26 cellular contexts compared by ENCODE assay signal in genomic region chr9:32875242-32875641, GRCh38.
"Had no signal": no experiment of that assay in that cellular context is flagged by ENCODE, and none has a peak within 500 bp of the region (broad histone marks: within the 10 kb centered on the region; RNA-seq: fewer than 3 reads in every experiment).

No MANE protein-coding gene starts in this region.

- ATAC-seq: activated CD8-positive, alpha-beta T cell treated with anti-CD3 and anti-CD28 coated beads for 36 hours; activated naive CD8-positive, alpha-beta T cell treated with anti-CD3 and anti-CD28 coated beads, Interleukin-2, amount 50 U/mL, for 24 hours; gastroesophageal sphincter; right cardiac atrium had no signal

- H3K27me3 Mint-ChIP-seq: activated T-cell treated with anti-CD3 and anti-CD28 coated beads, Interleukin-2, amount 50 U/mL, for 24 hours; memory B cell; stimulated activated naive CD8-positive, alpha-beta T cell treated with anti-CD3 and anti-CD28 coated beads, Interleukin-15, Interleukin-2, amounts not matched to agents 100 ng/mL and 50 ng/mL, for 24 hours had no signal

- H3K36me3 ChIP-seq: gastroesophageal sphincter, heart left ventricle, left ventricle myocardium inferior, neural progenitor cell, prostate gland, tibial nerve, vagina had no signal

- H3K9me3 Mint-ChIP-seq: activated CD8-positive, alpha-beta T cell treated with anti-CD3 and anti-CD28 coated beads for 36 hours; activated naive CD4-positive, alpha-beta T cell treated with anti-CD3 and anti-CD28 coated beads, Interleukin-2, amount 10 ng/mL, durations not matched to agents 7 days and 5 days; activated naive CD8-positive, alpha-beta T cell treated with anti-CD3 and anti-CD28 coated beads, Interleukin-2, amount 50 U/mL, for 24 hours; activated T-cell treated with anti-CD3 and anti-CD28 coated beads, Interleukin-2, amount 50 U/mL, for 24 hours; brain; immature natural killer cell; memory B cell; neural progenitor cell; stimulated activated naive CD8-positive, alpha-beta T cell treated with anti-CD3 and anti-CD28 coated beads, Interleukin-15, Interleukin-2, amounts not matched to agents 100 ng/mL and 50 ng/mL, for 24 hours had no signal

- DNase-seq: activated CD4-positive, alpha-beta T cell treated with anti-CD3 and anti-CD28 coated beads for 48 hours; activated CD4-positive, CD25-positive, alpha-beta regulatory T cell; activated CD8-positive, alpha-beta T cell treated with anti-CD3 and anti-CD28 coated beads for 36 hours; activated effector memory CD4-positive, alpha-beta T cell treated with Interleukin-2 at 50 U/mL for 16 hours; activated naive CD4-positive, alpha-beta T cell treated with anti-CD3 and anti-CD28 coated beads, Interleukin-2, amount 10 ng/mL, durations not matched to agents 7 days and 5 days; activated naive CD8-positive, alpha-beta T cell treated with anti-CD3 and anti-CD28 coated beads, Interleukin-2, amount 50 U/mL, for 24 hours; activated T-cell treated with anti-CD3 and anti-CD28 coated beads, Interleukin-2, amount 50 U/mL, for 24 hours; anterior cingulate cortex; heart left ventricle; immature natural killer cell; kidney glomerular epithelial cell; left ventricle myocardium inferior; naive B cell; right cardiac atrium; stimulated activated CD4-positive, alpha-beta T cell treated with anti-CD3 and anti-CD28 coated beads, Interleukin-15, amount 100 ng/mL, for 24 hours; stimulated activated CD4-positive, alpha-beta T cell treated with anti-CD3 and anti-CD28 coated beads, Interleukin-2, amount 100 ng/mL, for 48 hours had no signal

- H3K27ac Mint-ChIP-seq: activated CD8-positive, alpha-beta T cell treated with anti-CD3 and anti-CD28 coated beads for 36 hours; activated naive CD4-positive, alpha-beta T cell treated with anti-CD3 and anti-CD28 coated beads, Interleukin-2, amount 10 ng/mL, durations not matched to agents 7 days and 5 days; activated naive CD8-positive, alpha-beta T cell treated with anti-CD3 and anti-CD28 coated beads, Interleukin-2, amount 50 U/mL, for 24 hours; activated T-cell treated with anti-CD3 and anti-CD28 coated beads, Interleukin-2, amount 50 U/mL, for 24 hours; brain; immature natural killer cell; memory B cell; naive B cell; neural progenitor cell; stimulated activated naive CD8-positive, alpha-beta T cell treated with anti-CD3 and anti-CD28 coated beads, Interleukin-15, Interleukin-2, amounts not matched to agents 100 ng/mL and 50 ng/mL, for 24 hours had no signal

- H3K36me3 Mint-ChIP-seq: activated naive CD4-positive, alpha-beta T cell treated with anti-CD3 and anti-CD28 coated beads, Interleukin-2, amount 10 ng/mL, durations not matched to agents 7 days and 5 days; brain; immature natural killer cell; memory B cell; naive B cell; neural progenitor cell had no signal

- H3K27me3 ChIP-seq: gastroesophageal sphincter, heart left ventricle, neural progenitor cell, tibial nerve, vagina had no signal

- H3K4me1 ChIP-seq: gastroesophageal sphincter, prostate gland, tibial nerve, vagina had no signal

- H3K4me3 Mint-ChIP-seq: activated CD8-positive, alpha-beta T cell treated with anti-CD3 and anti-CD28 coated beads for 36 hours; activated naive CD4-positive, alpha-beta T cell treated with anti-CD3 and anti-CD28 coated beads, Interleukin-2, amount 10 ng/mL, durations not matched to agents 7 days and 5 days; activated naive CD8-positive, alpha-beta T cell treated with anti-CD3 and anti-CD28 coated beads, Interleukin-2, amount 50 U/mL, for 24 hours; activated T-cell treated with anti-CD3 and anti-CD28 coated beads, Interleukin-2, amount 50 U/mL, for 24 hours; brain; immature natural killer cell; memory B cell; naive B cell; neural progenitor cell; stimulated activated naive CD8-positive, alpha-beta T cell treated with anti-CD3 and anti-CD28 coated beads, Interleukin-15, Interleukin-2, amounts not matched to agents 100 ng/mL and 50 ng/mL, for 24 hours had no signal

- H3K9me3 ChIP-seq: gastroesophageal sphincter, heart left ventricle, left ventricle myocardium inferior, prostate gland, tibial nerve, vagina had no signal

- H3K4me1 Mint-ChIP-seq: activated naive CD8-positive, alpha-beta T cell treated with anti-CD3 and anti-CD28 coated beads, Interleukin-2, amount 50 U/mL, for 24 hours; brain; naive B cell; neural progenitor cell had no signal

- H3K4me3 ChIP-seq: coronary artery, gastroesophageal sphincter, heart left ventricle, left ventricle myocardium inferior, neural progenitor cell, prostate gland, skin epidermis, tibial nerve, vagina had no signal

- H3K27ac ChIP-seq: coronary artery, gastroesophageal sphincter, heart left ventricle, left ventricle myocardium inferior, neural progenitor cell, prostate gland, skin epidermis, tibial nerve, vagina had no signal
